Comparison of ENCODE assay signal across 8 cellular contexts in the genomic region with DNA sequence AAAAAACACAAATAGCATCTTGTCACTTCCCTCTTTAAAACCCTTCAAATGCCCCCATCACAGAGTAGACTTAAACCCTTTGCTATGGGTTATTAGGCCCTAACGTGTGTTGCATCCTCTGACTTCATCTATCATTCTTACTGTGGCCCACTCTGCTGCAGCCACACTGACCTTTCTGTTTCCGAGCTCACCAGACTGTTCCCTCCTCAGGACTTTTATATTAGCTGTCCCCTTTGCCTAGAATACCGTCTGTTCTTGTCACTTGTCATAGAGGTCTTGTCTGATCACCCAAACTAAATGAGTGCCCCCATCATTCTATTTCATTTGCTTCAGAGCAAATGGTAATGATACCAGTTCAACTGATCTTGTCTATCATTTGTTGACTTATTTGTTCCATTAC. TPM values are rescaled to one million over a fixed set of nuclear protein-coding genes. Genes with fewer than 3 reads are reported as not detected.
DNase-seq lines count a peak whose midpoint lies in the region; ATAC-seq and TF ChIP-seq lines count a peak whose summit lies in the region.

No MANE protein-coding gene starts in this region.

- peak overlapping the region; percentile 94 to 97 (median 95) for H3K4me3 Mint-ChIP-seq in T-cell

- in situ Hi-C loops in gastrocnemius medialis (cut with MboI; ENCODE audit: low sequenced_read_pairs in 4 of 4) = no loop called here

- no peaks in the 10 kb centered on the region for H3K9me3 ChIP-seq in gastrocnemius medialis

- no peaks in the 10 kb centered on the region for H3K27me3 ChIP-seq in gastrocnemius medialis

- peak overlapping the region; percentile 98 to 99 for H3K27ac Mint-ChIP-seq in T-cell

- intact Hi-C loops in gastrocnemius medialis (cut with DNase I; ENCODE audit: low total_unique reads) = loop anchor here (10.0 kb wide), 4 partner anchors 538 to 1202 kb away; partner anchors contain the start of gene RPLP1

- H3K27ac ChIP-seq in gastrocnemius medialis = peak overlapping the region; percentile 97 to 100 (median 99)

- TF ChIP-seq CTCF in GM12875 (IDR thresholded peaks at IDR 0.05; ENCODE audit: borderline replicate concordance, insufficient read depth, low read depth, low read length) (no peak), fibroblast of villous mesenchyme (IDR thresholded peaks at IDR 0.05; ENCODE audit: insufficient read depth, low read depth, low read length) (no peak), gastrocnemius medialis (IDR thresholded peaks at IDR 0.05 in 4 of 5, conservative IDR thresholded peaks at IDR 0.05 in 1 of 5) (no peak)

- H3K36me3 Mint-ChIP-seq in T-cell = peaks cover under 1% of the 10 kb centered on the region

- CTCF ChIA-PET in T-cell (lab: Charles Lee) = interaction anchor here in 1 of 2 donors (1.3 to 1.9 kb wide), 4 partner anchors 23 to 49 kb away, joined by 3 to 7 read pairs (median 4); partner anchors contain the start of gene CLN6

- ATAC-seq in T-cell (replicated peaks in 1 of 4) (no peak), gastrocnemius medialis (no peak), GM21576 (IDR thresholded peaks at IDR 0.05; ENCODE audit: unreplicated experiment) (no peak)

- no peak for DNase-seq in T-cell
- DNase-seq in fibroblast of villous mesenchyme (ENCODE audit: low read depth) = no peak
- DNase-seq in gastrocnemius medialis = no peak
- DNase-seq in HuH-7.5 (ENCODE audit: low spot score) = no peak
- DNase-seq in DMS114 treated with DMSO at 0.1 percent for 48 hours (lab: John Stamatoyannopoulos, UW; ENCODE audit: unreplicated experiment) = no peak
- no peak for DNase-seq in NCI-H1092 treated with DMSO at 0.1 percent for 48 hours (lab: John Stamatoyannopoulos, UW)

- peaks cover 45 to 50% (median 47%) of the 10 kb centered on the region in 3 donors for H3K4me1 Mint-ChIP-seq in T-cell

- H3K9me3 Mint-ChIP-seq in T-cell = no peaks in the 10 kb centered on the region

- H3K4me1 ChIP-seq in gastrocnemius medialis = peaks cover 60 to 76% of the 10 kb centered on the region in 2 donors

- POLR2A ChIA-PET in T-cell (lab: Charles Lee) = interaction anchor here in 1 of 2 donors (0.5 kb wide), 1 partner anchor 17 kb away, joined by 3 read pairs; no protein-coding TSS in a partner anchor

- TF ChIP-seq POLR2A in gastrocnemius medialis (IDR thresholded peaks at IDR 0.05) = no peak

- no peaks in the 10 kb centered on the region for H3K27me3 Mint-ChIP-seq in T-cell

- peak overlapping the region; percentile 81 for H3K4me3 ChIP-seq in GM12875 (ENCODE audit: low read depth, low read length)
- peak overlapping the region; percentile 92 for H3K4me3 ChIP-seq in fibroblast of villous mesenchyme (ENCODE audit: low read depth, low read length)
- peak overlapping the region; percentile 73 to 97 (median 81) for H3K4me3 ChIP-seq in gastrocnemius medialis

- peaks cover 0 to 4% of the 10 kb centered on the region in 2 donors for H3K36me3 ChIP-seq in gastrocnemius medialis

RNA-seq across cellular contexts. Expression of gene FEM1B, which starts 0.9 kb away (rescaled TPM):
- 10 to 100 TPM; 36.9 to 75.8 (median 55.3) TPM for total RNA-seq in T-cell
- total RNA-seq in fibroblast of villous mesenchyme = 47.7 and 61.7 TPM in 2 replicates
- 100 to 1,000 TPM in 3 of 4 donors, 10 to 100 TPM in 1; 80.8 to 158 (median 124) TPM for total RNA-seq in gastrocnemius medialis

RNA-seq across cellular contexts. Expression of gene CLN6, which starts 47.1 kb away (rescaled TPM):
- total RNA-seq in T-cell = 10 to 100 TPM; 15.4 to 24.0 (median 17.9) TPM
- 15.8 and 16.8 TPM in 2 replicates for total RNA-seq in fibroblast of villous mesenchyme
- 10 to 100 TPM; 17.1 to 18.9 (median 18.5) TPM for total RNA-seq in gastrocnemius medialis
